Comparison of ENCODE assay signal across 2 cellular contexts in genomic region chr1:3460653-3461237, GRCh38.
TF ChIP-seq lines count a peak whose summit lies in the region.

No MANE protein-coding gene starts in this region.

TF ChIP-seq in HCT116, 20 proteins besides CTCF, POLR2A, EP300 and RAD21 (continued from another document):
- TF ChIP-seq REST (IDR thresholded peaks at IDR 0.05; ENCODE audit: low read depth) (no peak), EGR1 (IDR thresholded peaks at IDR 0.05; ENCODE audit: low read depth) (no peak), ELF1 (IDR thresholded peaks at IDR 0.05; ENCODE audit: borderline replicate concordance, low read depth) (no peak), EZH2 (IDR thresholded peaks at IDR 0.05) (no peak), SP1 (IDR thresholded peaks at IDR 0.05; ENCODE audit: low read depth) (no peak), ZNF274 (IDR thresholded peaks at IDR 0.05; ENCODE audit: low read depth, low read length) (no peak), ZFX (IDR thresholded peaks at IDR 0.05) (no peak), SIN3A (IDR thresholded peaks at IDR 0.05; ENCODE audit: low read depth) (no peak), ZBTB33 (IDR thresholded peaks at IDR 0.05; ENCODE audit: extremely low read depth, insufficient replicate concordance, low read length) (no peak), YY1 (IDR thresholded peaks at IDR 0.05; ENCODE audit: extremely low read depth, insufficient replicate concordance, low read depth, low read length) (no peak), CBX3 (IDR thresholded peaks at IDR 0.05; ENCODE audit: low read depth) (no peak), EZH2phosphoT487 (IDR thresholded peaks at IDR 0.05; ENCODE audit: borderline replicate concordance) (no peak), ATF3 (IDR thresholded peaks at IDR 0.05) (no peak), POLR2AphosphoS5 (IDR thresholded peaks at IDR 0.05; ENCODE audit: low read depth, low read length) (no peak), SRF (IDR thresholded peaks at IDR 0.05; ENCODE audit: low read depth) (no peak), FOSL1 (IDR thresholded peaks at IDR 0.05; ENCODE audit: low read depth) (no peak), JUND (IDR thresholded peaks at IDR 0.05) (no peak)

TF ChIP-seq in SK-N-SH, 30 proteins besides CTCF, POLR2A, EP300 and RAD21 (continued from another document):
- TF ChIP-seq ZBTB33 (IDR thresholded peaks at IDR 0.05; ENCODE audit: borderline replicate concordance, low read depth), result no peak
